12 cellular contexts compared by ENCODE assay signal in the genomic region with DNA sequence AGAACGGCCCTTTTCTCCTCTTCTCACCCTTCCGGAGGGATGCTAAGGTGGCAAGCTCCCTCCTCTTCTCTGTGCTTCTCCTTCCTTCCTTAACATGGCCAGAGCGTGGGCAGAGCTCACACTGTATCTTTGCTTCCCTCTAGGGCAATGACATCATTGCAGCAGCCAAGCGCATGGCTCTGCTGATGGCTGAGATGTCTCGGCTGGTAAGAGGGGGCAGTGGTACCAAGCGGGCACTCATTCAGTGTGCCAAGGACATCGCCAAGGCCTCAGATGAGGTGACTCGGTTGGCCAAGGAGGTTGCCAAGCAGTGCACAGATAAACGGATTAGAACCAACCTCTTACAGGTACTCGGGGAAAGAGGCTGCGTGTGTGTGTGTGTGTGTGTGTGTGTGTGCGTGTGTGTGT. TPM values are rescaled to one million over a fixed set of nuclear protein-coding genes. Genes with fewer than 3 reads are reported as not detected.
DNase-seq lines count a peak whose midpoint lies in the region; ATAC-seq, FAIRE-seq and TF ChIP-seq lines count a peak whose summit lies in the region.
"Had no signal": no experiment of that assay in that cellular context is flagged by ENCODE, and none has a peak within 500 bp of the region (broad histone marks: within the 10 kb centered on the region; RNA-seq: fewer than 3 reads in every experiment).

No MANE protein-coding gene starts in this region.

- no peak overlapping the region for H3K9ac ChIP-seq in astrocyte (ENCODE audit: low read length)

- no peak for TF ChIP-seq EP300 in sigmoid colon (IDR thresholded peaks at IDR 0.05)

- no peak overlapping the region for H2AFZ ChIP-seq in astrocyte (ENCODE audit: low read depth, low read length)

- peaks cover 70% of the 10 kb centered on the region for H3K79me2 ChIP-seq in astrocyte (ENCODE audit: insufficient read depth, low read length)

- ATAC-seq in GM19467 (IDR thresholded peaks at IDR 0.05; ENCODE audit: unreplicated experiment): no peak

- no peak for TF ChIP-seq POLR2A in sigmoid colon (IDR thresholded peaks at IDR 0.05)

- peaks cover 42% of the 10 kb centered on the region for H3K36me3 Mint-ChIP-seq in astrocyte (ENCODE audit: low read depth, unreplicated experiment)

- no peaks in the 10 kb centered on the region for H3K9me3 Mint-ChIP-seq in astrocyte (ENCODE audit: unreplicated experiment)
- H3K9me3 Mint-ChIP-seq: CD14-positive monocyte had no signal

- H3K9me3 ChIP-seq in astrocyte (ENCODE audit: insufficient read depth, low read depth, low read length) (no peaks in the 10 kb centered on the region), left ventricle myocardium inferior (replicated peaks) (no peaks in the 10 kb centered on the region), sigmoid colon (no peaks in the 10 kb centered on the region)
- H3K9me3 ChIP-seq: MG63 had no signal

- H3K4me2 ChIP-seq in astrocyte (ENCODE audit: low read length): no peak overlapping the region

- no peaks in the 10 kb centered on the region for H3K27me3 ChIP-seq in astrocyte (ENCODE audit: insufficient read depth, low read length)
- H3K27me3 ChIP-seq in left ventricle myocardium inferior (ENCODE audit: low read depth): no peaks in the 10 kb centered on the region
- H3K27me3 ChIP-seq in sigmoid colon: no peaks in the 10 kb centered on the region
- H3K27me3 ChIP-seq: MG63 had no signal

- peaks cover 10% of the 10 kb centered on the region for H3K4me1 Mint-ChIP-seq in astrocyte (ENCODE audit: low read depth, unreplicated experiment)
- H3K4me1 Mint-ChIP-seq: CD14-positive monocyte had no signal

- no peak overlapping the region for H3K4me3 Mint-ChIP-seq in astrocyte (ENCODE audit: unreplicated experiment)
- H3K4me3 Mint-ChIP-seq: CD14-positive monocyte had no signal

- H3K27ac Mint-ChIP-seq in astrocyte (ENCODE audit: unreplicated experiment): peak overlapping the region; percentile 76

- H3K4me1 ChIP-seq in astrocyte (ENCODE audit: insufficient read depth, low read length): peaks cover 12% of the 10 kb centered on the region
- H3K4me1 ChIP-seq in left ventricle myocardium inferior: peaks cover 40% of the 10 kb centered on the region
- peaks cover 0 to 26% (median 24%) of the 10 kb centered on the region in 4 donors for H3K4me1 ChIP-seq in sigmoid colon

- no peak overlapping the region for H3K27ac ChIP-seq in astrocyte (ENCODE audit: low read depth, low read length)
- H3K27ac ChIP-seq in left ventricle myocardium inferior (replicated peaks): peak overlapping the region; percentile 45
- H3K27ac ChIP-seq in sigmoid colon: peak overlapping the region; percentile 32 to 75 (median 69)

- FAIRE-seq in astrocyte (lab: Jason Lieb, UNC): no peak
- FAIRE-seq: RCC 7860 had no signal

- peaks cover 97% of the 10 kb centered on the region for H3K36me3 ChIP-seq in astrocyte (ENCODE audit: insufficient read depth, low read length)
- peaks cover 99% of the 10 kb centered on the region for H3K36me3 ChIP-seq in left ventricle myocardium inferior
- peaks cover 44 to 100% (median 70%) of the 10 kb centered on the region in 4 donors for H3K36me3 ChIP-seq in sigmoid colon

- intact Hi-C loops in left ventricle myocardium inferior (cut with micrococcal nuclease) (no loop called here), sigmoid colon (cut with DNase I) (no loop called here)

- 87 to 93% methylated on average over 12 of the region's 12 CpGs for WGBS in sigmoid colon, 2 donors

- TF ChIP-seq CTCF in astrocyte (IDR thresholded peaks at IDR 0.05; ENCODE audit: insufficient read depth, low read depth, low read length) (no peak), left ventricle myocardium inferior (IDR thresholded peaks at IDR 0.05; ENCODE audit: borderline replicate concordance) (no peak), sigmoid colon (IDR thresholded peaks at IDR 0.05) (no peak)

- H3K4me3 ChIP-seq in astrocyte (ENCODE audit: insufficient read depth, low read depth, low read length) (no peak overlapping the region), left ventricle myocardium inferior (no peak overlapping the region), sigmoid colon (no peak overlapping the region)
- H3K4me3 ChIP-seq: MG63 had no signal

- DNase-seq in DMS79 treated with DMSO at 0.1 percent for 48 hours (lab: John Stamatoyannopoulos, UW) (peak; percentile 68), astrocyte (ENCODE audit: low read depth) (no peak), left ventricle myocardium inferior (no peak), sigmoid colon (peak; percentile 72), CD1c-positive myeloid dendritic cell (ENCODE audit: extremely low spot score) (no peak)
- no peak for DNase-seq in activated CD4-positive, alpha-beta T cell treated with anti-CD3 and anti-CD28 coated beads for 4 hours
- DNase-seq in stimulated activated CD4-positive, alpha-beta T cell treated with anti-CD3 and anti-CD28 coated beads, Interleukin-4, amount 100 ng/mL, for 24 hours: no peak
- DNase-seq: amniotic stem cell, MG63 had no signal

- H4K20me1 ChIP-seq in astrocyte (ENCODE audit: insufficient read depth, low read length): peaks cover 96% of the 10 kb centered on the region

- no peaks in the 10 kb centered on the region for H3K27me3 Mint-ChIP-seq in astrocyte (ENCODE audit: low read depth, unreplicated experiment)

RNA-seq across cellular contexts. Expression of a gene that starts 36.6 kb away (rescaled TPM):
- 45.9 and 50.0 TPM in 2 replicates for total RNA-seq in astrocyte
- 30.6 TPM for total RNA-seq in left ventricle myocardium inferior
- total RNA-seq in sigmoid colon: 10 to 100 TPM; 26.7 to 36.3 (median 30.3) TPM
- 10 to 100 TPM; 13.8 to 19.2 (median 18.3) TPM for polyA plus RNA-seq in sigmoid colon

RNA-seq across cellular contexts. Expression of a gene that starts 37.0 kb away (rescaled TPM):
- total RNA-seq in astrocyte (58.3 and 62.0 TPM in 2 replicates), left ventricle myocardium inferior (41.3 TPM), sigmoid colon (10 to 100 TPM; 15.2 to 31.3 (median 26.0) TPM)
- polyA plus RNA-seq in sigmoid colon: 10 to 100 TPM; 19.0 to 28.2 (median 22.3) TPM

Comparison
In these comparisons a context has a peak if more than half of its experiments do, and no peak if none do; other contexts are left out.
1. DNase-seq: peak in DMS79 treated with DMSO at 0.1 percent for 48 hours (single experiment) and sigmoid colon (single experiment); none in astrocyte (single experiment), left ventricle myocardium inferior (single experiment), activated CD4-positive, alpha-beta T cell treated with anti-CD3 and anti-CD28 coated beads for 4 hours (0 of 2), CD1c-positive myeloid dendritic cell (single experiment) and stimulated activated CD4-positive, alpha-beta T cell treated with anti-CD3 and anti-CD28 coated beads, Interleukin-4, amount 100 ng/mL, for 24 hours (single experiment).